14 cellular contexts compared by ENCODE assay signal in genomic region chr20:61940976-61941720, GRCh38.
"Had no signal": no experiment of that assay in that cellular context is flagged by ENCODE, and none has a peak within 500 bp of the region (broad histone marks: within the 10 kb centered on the region; RNA-seq: fewer than 3 reads in every experiment).

No MANE protein-coding gene starts in this region.

- H3K4me3 Mint-ChIP-seq: activated CD8-positive, alpha-beta T cell treated with anti-CD3 and anti-CD28 coated beads, Interleukin-2, amount 10 ng/mL, durations not matched to agents 7 days and 5 days; activated naive CD4-positive, alpha-beta T cell treated with anti-CD3 and anti-CD28 coated beads for 36 hours; activated T-helper 1 cell treated with anti-CD3 and anti-CD28 coated beads, Interleukin-12 subunit alpha, Interleukin-12 subunit beta, Interleukin-2, Interleukin-4 antibody, amounts not matched to agents 30 ng/mL and 10 ng/mL and 1 ng/mL, durations not matched to agents 14 hours and 24 hours and 36 hours; natural killer cell treated with Interleukin-12 subunit alpha and Interleukin-12 subunit beta and Interleukin-15 and Interleukin-18, amount 100 ng/mL, for 72 hours; T-cell had no signal

- H3K27me3 Mint-ChIP-seq: natural killer cell treated with Interleukin-12 subunit alpha and Interleukin-12 subunit beta and Interleukin-15 and Interleukin-18, amount 100 ng/mL, for 72 hours had no signal

- H3K4me1 Mint-ChIP-seq: T-cell had no signal

- ATAC-seq: activated CD8-positive, alpha-beta T cell treated with anti-CD3 and anti-CD28 coated beads, Interleukin-2, amount 10 ng/mL, durations not matched to agents 7 days and 5 days; stimulated activated naive CD8-positive, alpha-beta T cell treated with anti-CD3 and anti-CD28 coated beads, Interleukin-15, Interleukin-2, amounts not matched to agents 100 U/mL and 50 U/mL, for 24 hours; T-cell had no signal

- H3K9me3 Mint-ChIP-seq: activated naive CD4-positive, alpha-beta T cell treated with anti-CD3 and anti-CD28 coated beads for 36 hours; activated T-helper 1 cell treated with anti-CD3 and anti-CD28 coated beads, Interleukin-12 subunit alpha, Interleukin-12 subunit beta, Interleukin-2, Interleukin-4 antibody, amounts not matched to agents 30 ng/mL and 10 ng/mL and 1 ng/mL, durations not matched to agents 14 hours and 24 hours and 36 hours; natural killer cell treated with Interleukin-12 subunit alpha and Interleukin-12 subunit beta and Interleukin-15 and Interleukin-18, amount 100 ng/mL, for 72 hours; T-cell had no signal

- DNase-seq: activated CD4-positive, alpha-beta T cell treated with anti-CD3 and anti-CD28 coated beads for 48 hours; activated CD8-positive, alpha-beta T cell treated with anti-CD3 and anti-CD28 coated beads, Interleukin-2, amount 10 ng/mL, durations not matched to agents 7 days and 5 days; activated naive CD4-positive, alpha-beta T cell treated with anti-CD3 and anti-CD28 coated beads for 36 hours; colonic mucosa; effector CD8-positive, alpha-beta T cell; mammary epithelial cell; stimulated activated CD4-positive, alpha-beta T cell treated with anti-CD3 and anti-CD28 coated beads, Interleukin-2, amount 100 ng/mL, for 48 hours; stimulated activated CD8-positive, alpha-beta memory T cell treated with anti-CD3 and anti-CD28 coated beads, Interleukin-4, amount 100 ng/mL, for 48 hours; stimulated activated naive CD8-positive, alpha-beta T cell treated with anti-CD3 and anti-CD28 coated beads, Interleukin-15, Interleukin-2, amounts not matched to agents 100 U/mL and 50 U/mL, for 24 hours; T1000; uterus had no signal

- H3K36me3 Mint-ChIP-seq: natural killer cell treated with Interleukin-12 subunit alpha and Interleukin-12 subunit beta and Interleukin-15 and Interleukin-18, amount 100 ng/mL, for 72 hours; T-cell had no signal

- H3K27ac Mint-ChIP-seq: activated CD8-positive, alpha-beta T cell treated with anti-CD3 and anti-CD28 coated beads, Interleukin-2, amount 10 ng/mL, durations not matched to agents 7 days and 5 days; activated naive CD4-positive, alpha-beta T cell treated with anti-CD3 and anti-CD28 coated beads for 36 hours; activated T-helper 1 cell treated with anti-CD3 and anti-CD28 coated beads, Interleukin-12 subunit alpha, Interleukin-12 subunit beta, Interleukin-2, Interleukin-4 antibody, amounts not matched to agents 30 ng/mL and 10 ng/mL and 1 ng/mL, durations not matched to agents 14 hours and 24 hours and 36 hours; natural killer cell treated with Interleukin-12 subunit alpha and Interleukin-12 subunit beta and Interleukin-15 and Interleukin-18, amount 100 ng/mL, for 72 hours; T-cell had no signal
